Comparison of ENCODE assay signal across 10 cellular contexts in genomic region chr11:130653838-130654601, GRCh38.
DNase-seq lines count a peak whose midpoint lies in the region; TF ChIP-seq lines count a peak whose summit lies in the region.
"Had no signal": no experiment of that assay in that cellular context is flagged by ENCODE, and none has a peak within 500 bp of the region (broad histone marks: within the 10 kb centered on the region; RNA-seq: fewer than 3 reads in every experiment).

No MANE protein-coding gene starts in this region.

- H3K27me3 ChIP-seq in breast epithelium, result no peaks in the 10 kb centered on the region
- H3K27me3 ChIP-seq in hepatocyte, result no peaks in the 10 kb centered on the region
- H3K27me3 ChIP-seq in HAP-1 (ENCODE audit: low read depth), result no peaks in the 10 kb centered on the region

- H2AFZ ChIP-seq in hepatocyte, result no peak overlapping the region

- H3K4me3 ChIP-seq in breast epithelium (peak overlapping the region in 1 of 3 donors; percentile 7), hepatocyte (no peak overlapping the region), HAP-1 (no peak overlapping the region)

- no peak for TF ChIP-seq CTCF in breast epithelium (IDR thresholded peaks at IDR 0.05)
- no peak for TF ChIP-seq CTCF in hepatocyte (IDR thresholded peaks at IDR 0.05; ENCODE audit: poor library complexity)

- in situ Hi-C loops in G401 (cut with HindIII; ENCODE audit: low sequenced_read_pairs), result no loop called here
- in situ Hi-C loops in HAP-1 (cut with MboI; ENCODE audit: low sequenced_read_pairs), result no loop called here

- H4K20me1 ChIP-seq in hepatocyte (ENCODE audit: insufficient read depth, poor library complexity, severe bottlenecking), result no peaks in the 10 kb centered on the region

- peak overlapping the region; percentile 18 for H3K4me2 ChIP-seq in hepatocyte

- intact Hi-C loops in breast epithelium (cut with DNase I; ENCODE audit: low total_unique reads), result no loop called here

- WGBS in hepatocyte (ENCODE audit: low lambda C conversion rate, missing lambda C conversion rate), result 54% methylated on average over 5 of the region's 5 CpGs

- no peaks in the 10 kb centered on the region for H3K9me2 ChIP-seq in hepatocyte (replicated peaks; ENCODE audit: insufficient read depth)

- no peaks in the 10 kb centered on the region for H3K79me2 ChIP-seq in hepatocyte

- H3K27ac ChIP-seq in breast epithelium (peak overlapping the region; percentile 76 to 89), hepatocyte (peak overlapping the region; percentile 76)

- no peak for TF ChIP-seq POLR2A in breast epithelium (IDR thresholded peaks at IDR 0.05)

- H3K9me3 ChIP-seq in breast epithelium (no peaks in the 10 kb centered on the region), hepatocyte (ENCODE audit: low read depth) (no peaks in the 10 kb centered on the region), HAP-1 (no peaks in the 10 kb centered on the region)

- no peaks in the 10 kb centered on the region for H3K36me3 ChIP-seq in breast epithelium
- H3K36me3 ChIP-seq in hepatocyte (replicated peaks; ENCODE audit: insufficient read depth, low read depth), result no peaks in the 10 kb centered on the region
- no peaks in the 10 kb centered on the region for H3K36me3 ChIP-seq in HAP-1 (replicated peaks)

- peak; percentile 96 for DNase-seq in G401 (ENCODE audit: low spot score)
- DNase-seq in breast epithelium (ENCODE audit: low spot score in 2 of 2), result peak; percentile 77 to 83
- DNase-seq in hepatocyte (ENCODE audit: low spot score), result no peak
- DNase-seq in renal cortical epithelial cell (ENCODE audit: low read depth), result peak; percentile 90
- no peak for DNase-seq in SIG-M5 (lab: John Stamatoyannopoulos, UW)
- DNase-seq in HAP-1 (ENCODE audit: low spot score in 2 of 2), result no peak
- no peak for DNase-seq in AML-193 (lab: John Stamatoyannopoulos, UW)
- DNase-seq in activated CD4-positive, alpha-beta T cell treated with anti-CD3 and anti-CD28 coated beads for 1 hour, result no peak
- DNase-seq: NCI-H1436, T-helper 17 cell had no signal

- H3K4me1 ChIP-seq in breast epithelium (peaks cover 6 to 17% of the 10 kb centered on the region in 2 donors), hepatocyte (ENCODE audit: insufficient read depth) (peaks cover 21% of the 10 kb centered on the region), HAP-1 (no peaks in the 10 kb centered on the region)

Comparison
In these comparisons a context has a peak if more than half of its experiments do, and no peak if none do; other contexts are left out.
1. DNase-seq: peak in G401 (single experiment), breast epithelium (2 of 2) and renal cortical epithelial cell (single experiment); none in hepatocyte (single experiment), SIG-M5 (single experiment), HAP-1 (0 of 2), AML-193 (0 of 2) and activated CD4-positive, alpha-beta T cell treated with anti-CD3 and anti-CD28 coated beads for 1 hour (single experiment).